8 cellular contexts compared by ENCODE assay signal in the genomic region with DNA sequence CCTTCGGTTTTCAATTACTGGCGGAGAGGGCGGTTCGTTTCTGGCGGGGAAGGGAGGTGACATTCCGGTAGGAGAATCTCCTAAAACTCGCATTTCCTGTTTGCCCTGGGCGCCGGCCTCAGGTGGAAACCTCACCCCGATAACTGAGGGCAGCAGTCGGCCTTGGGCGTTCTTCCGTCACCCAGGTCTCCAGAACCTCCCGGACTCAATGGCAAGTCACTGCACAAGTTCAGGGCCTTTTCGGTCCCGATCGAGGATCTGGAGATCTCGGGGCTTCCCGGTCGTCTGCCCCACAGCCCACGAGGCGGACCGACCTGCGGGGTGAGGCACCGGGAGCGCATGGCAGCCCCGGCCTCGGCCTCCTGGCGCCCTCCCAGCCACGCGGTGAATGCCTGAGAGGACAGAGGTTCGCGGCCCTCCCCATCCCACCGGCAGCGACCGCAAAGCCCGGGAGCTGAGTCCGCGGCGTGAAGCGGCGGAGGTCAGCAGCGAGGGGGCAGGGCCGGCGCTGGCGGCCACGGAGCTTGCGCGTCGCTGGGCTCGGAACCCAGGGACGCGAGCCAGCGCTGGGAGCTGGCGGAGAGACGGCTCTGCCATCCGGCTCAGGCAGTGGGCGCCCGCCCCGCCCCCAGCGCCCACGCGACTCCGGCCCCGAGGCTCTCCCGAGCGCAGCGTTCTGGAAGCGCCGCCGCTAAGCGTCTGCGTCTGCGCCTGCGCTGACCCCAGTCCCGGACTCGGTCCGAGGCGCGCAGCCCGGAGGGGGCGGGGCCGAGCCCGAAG. TPM values are rescaled to one million over a fixed set of nuclear protein-coding genes. Genes with fewer than 3 reads are reported as not detected.
A peak's percentile ranks its signal among the peaks of the same experiment; 100 is the strongest.
DNase-seq lines count a peak whose midpoint lies in the region; ATAC-seq and TF ChIP-seq lines count a peak whose summit lies in the region.

No MANE protein-coding gene starts in this region.

- H3K36me3 Mint-ChIP-seq in CD8-positive, alpha-beta T cell, result no peaks in the 10 kb centered on the region

- H3K9me3 Mint-ChIP-seq in CD8-positive, alpha-beta T cell, result no peaks in the 10 kb centered on the region

- H3K27ac ChIP-seq in CD8-positive, alpha-beta T cell (ENCODE audit: low read depth, low read length), result peak overlapping the region; percentile 48

- peaks cover 6% of the 10 kb centered on the region for H3K4me1 Mint-ChIP-seq in CD8-positive, alpha-beta T cell (ENCODE audit: low read depth)

- H3K4me3 Mint-ChIP-seq in CD8-positive, alpha-beta T cell, result peak overlapping the region; percentile 76

- no peaks in the 10 kb centered on the region for H3K9me3 ChIP-seq in CD8-positive, alpha-beta T cell (ENCODE audit: low read length)
- no peaks in the 10 kb centered on the region for H3K9me3 ChIP-seq in endocrine pancreas (ENCODE audit: control insufficient read depth, low read length)

- no peak overlapping the region for H3K27ac Mint-ChIP-seq in CD8-positive, alpha-beta T cell

- peak; percentile 58 to 92 (median 81) for DNase-seq in CD8-positive, alpha-beta T cell
- DNase-seq in HPDE6-E6E7 (ENCODE audit: extremely low spot score) (peak; percentile 97), NOMO-1 (lab: John Stamatoyannopoulos, UW; ENCODE audit: unreplicated experiment in 2 of 2) (peak; percentile 85 to 90), mesenteric fat pad (ENCODE audit: low spot score) (peak; percentile 98)
- peak; percentile 20 for DNase-seq in activated CD8-positive, alpha-beta memory T cell treated with anti-CD3 and anti-CD28 coated beads, Interleukin-2, amount 50 U/mL, for 1 hour (ENCODE audit: extremely low read depth)
- DNase-seq in stimulated activated CD8-positive, alpha-beta memory T cell treated with anti-CD3 and anti-CD28 coated beads, Interleukin-15, amount 100 ng/mL, for 1 hour (ENCODE audit: low read depth), result peak; percentile 55

- no peak for TF ChIP-seq CTCF in CD8-positive, alpha-beta T cell (IDR thresholded peaks at IDR 0.05)

- H3K36me3 ChIP-seq in CD8-positive, alpha-beta T cell (ENCODE audit: insufficient read depth, low read length), result no peaks in the 10 kb centered on the region
- H3K36me3 ChIP-seq in endocrine pancreas (ENCODE audit: control insufficient read depth, insufficient read depth, low read length), result no peaks in the 10 kb centered on the region

- peak overlapping the region; percentile 65 for H3K9ac ChIP-seq in endocrine pancreas (ENCODE audit: control insufficient read depth, insufficient read depth, low read length)

- intact Hi-C loops in CD8-positive, alpha-beta T cell (cut with DNase I, micrococcal nuclease), result loop anchor here in 1 of 2 experiments (1.0 to 5.0 kb wide), 2 partner anchors 66 to 71 kb away; partner anchors contain the start of gene ADCY9

- H3K4me1 ChIP-seq in CD8-positive, alpha-beta T cell (ENCODE audit: insufficient read depth, low read length), result peaks cover 11% of the 10 kb centered on the region
- no peaks in the 10 kb centered on the region for H3K4me1 ChIP-seq in endocrine pancreas (ENCODE audit: control insufficient read depth, insufficient read depth, low read length)

- ATAC-seq in CD8-positive, alpha-beta T cell, result peak; percentile 87
- peak; percentile 87 for ATAC-seq in GM19463 (IDR thresholded peaks at IDR 0.05; ENCODE audit: unreplicated experiment)

- no peaks in the 10 kb centered on the region for H3K27me3 Mint-ChIP-seq in CD8-positive, alpha-beta T cell (ENCODE audit: low read depth)

- peak overlapping the region; percentile 79 for H3K4me3 ChIP-seq in CD8-positive, alpha-beta T cell (ENCODE audit: low read depth, low read length)
- no peak overlapping the region for H3K4me3 ChIP-seq in endocrine pancreas (ENCODE audit: control insufficient read depth, insufficient read depth, low read length)

- H3K27me3 ChIP-seq in CD8-positive, alpha-beta T cell (ENCODE audit: insufficient read depth, low read length), result no peaks in the 10 kb centered on the region
- H3K27me3 ChIP-seq in endocrine pancreas (ENCODE audit: control insufficient read depth, insufficient read depth, low read length), result no peaks in the 10 kb centered on the region

- CTCF ChIA-PET in CD8-positive, alpha-beta T cell (lab: Charles Lee), result no interaction called here

- POLR2A ChIA-PET in CD8-positive, alpha-beta T cell (lab: Charles Lee), result interaction anchor here (0.6 kb wide), 1 partner anchor 40 kb away, joined by 3 read pairs; no protein-coding TSS in a partner anchor

RNA-seq across cellular contexts. Expression of gene SRL, which starts 58.4 kb away (rescaled TPM):
- total RNA-seq in CD8-positive, alpha-beta T cell, result not detected
- 0.45 TPM for total RNA-seq in mesenteric fat pad

Comparison
In these comparisons a context has a peak if more than half of its experiments do, and no peak if none do; other contexts are left out.
1. DNase-seq: peak in every context shown above with its lines; median percentile 98 in mesenteric fat pad; 97 in HPDE6-E6E7; 88 in NOMO-1; 81 in CD8-positive, alpha-beta T cell; 55 in stimulated activated CD8-positive, alpha-beta memory T cell treated with anti-CD3 and anti-CD28 coated beads, Interleukin-15, amount 100 ng/mL, for 1 hour; 20 in activated CD8-positive, alpha-beta memory T cell treated with anti-CD3 and anti-CD28 coated beads, Interleukin-2, amount 50 U/mL, for 1 hour.